In genomic region chr7:122148081-122148480, GRCh38 we compare ENCODE assay signal across 23 cellular contexts. TPM values are rescaled to one million over a fixed set of nuclear protein-coding genes. Genes with fewer than 3 reads are reported as not detected.
DNase-seq lines count a peak whose midpoint lies in the region; FAIRE-seq and TF ChIP-seq lines count a peak whose summit lies in the region.
"Had no signal": no experiment of that assay in that cellular context is flagged by ENCODE, and none has a peak within 500 bp of the region (broad histone marks: within the 10 kb centered on the region; RNA-seq: fewer than 3 reads in every experiment).

No MANE protein-coding gene starts in this region.

- H3K9ac ChIP-seq in H9 (ENCODE audit: extremely low read depth, insufficient read length, low read length) (no peak overlapping the region), HUES64 (ENCODE audit: low read depth, low read length) (peak overlapping the region; percentile 7; the same call in 1 of the 2 replicates), endodermal cell (ENCODE audit: extremely low read depth, low read length, poor library complexity, severe bottlenecking) (no peak overlapping the region), iPS-20b (ENCODE audit: low read depth, low read length) (peak overlapping the region; percentile 62; the same call in 1 of the 2 replicates)

- FAIRE-seq in small intestine (lab: Jason Lieb, UNC) = no peak
- FAIRE-seq: D721Med, G401.6, GM12891, GM19239, H54, HTR-8/SVneo, K562 had no signal

- H3K36me3 Mint-ChIP-seq in H9 (ENCODE audit: insufficient read depth in 1 of 3, low read depth in 3 of 3) = peaks cover 25 to 37% (median 30%) of the 10 kb centered on the region in 3 experiments
- H3K36me3 Mint-ChIP-seq in endodermal cell (ENCODE audit: low read depth) = peaks cover 1% of the 10 kb centered on the region
- H3K36me3 Mint-ChIP-seq in activated naive CD8-positive, alpha-beta T cell treated with anti-CD3 and anti-CD28 coated beads for 36 hours = no peaks in the 10 kb centered on the region
- H3K36me3 Mint-ChIP-seq: CD4-positive, CD25-positive, alpha-beta regulatory T cell had no signal

- H3K4me1 ChIP-seq in H9 (ENCODE audit: insufficient read depth, low read length) = peaks cover 14% of the 10 kb centered on the region
- H3K4me1 ChIP-seq in HUES64 (ENCODE audit: insufficient read depth, low read length) = peaks cover 55% of the 10 kb centered on the region
- no peaks in the 10 kb centered on the region for H3K4me1 ChIP-seq in endodermal cell (ENCODE audit: control insufficient read depth, insufficient read depth, low read length)
- H3K4me1 ChIP-seq in iPS-20b (ENCODE audit: insufficient read depth, low read length) = peaks cover 45% of the 10 kb centered on the region
- H3K4me1 ChIP-seq in small intestine (ENCODE audit: control insufficient read depth in 2 of 2, insufficient read depth in 1 of 2, low read depth in 1 of 2, low read length in 1 of 2) = peaks cover 0 to 3% of the 10 kb centered on the region in 2 donors
- H3K4me1 ChIP-seq: BE2C had no signal

- H3K79me1 ChIP-seq in H9 (ENCODE audit: insufficient read depth, low read depth, low read length, poor library complexity, severe bottlenecking) = no peaks in the 10 kb centered on the region

- TF ChIP-seq CTCF in H9 (conservative IDR thresholded peaks at IDR 0.05) = no peak
- no peak for TF ChIP-seq CTCF in endodermal cell (conservative IDR thresholded peaks at IDR 0.05)

- no peak overlapping the region for H3K56ac ChIP-seq in H9 (ENCODE audit: insufficient read length, low read depth, low read length)

- H2AFZ ChIP-seq in H9 (ENCODE audit: low read length) = no peak overlapping the region

- H3K27ac ChIP-seq in H9 (ENCODE audit: insufficient read length, low read depth, low read length) = peak overlapping the region; percentile 75
- H3K27ac ChIP-seq in HUES64 (ENCODE audit: low read depth, low read length) = peak overlapping the region; percentile 88
- H3K27ac ChIP-seq in endodermal cell (ENCODE audit: low read depth, low read length) = no peak overlapping the region
- H3K27ac ChIP-seq in iPS-20b (ENCODE audit: low read length) = peak overlapping the region; percentile 52
- H3K27ac ChIP-seq in small intestine (ENCODE audit: low read depth in 1 of 2, low read length in 1 of 2) = no peak overlapping the region
- H3K27ac ChIP-seq: HL-60 had no signal

- peak overlapping the region; percentile 11 for H3K4me2 ChIP-seq in H9 (ENCODE audit: insufficient read depth, insufficient read length, low read length)

- 0 out of 2 replicates have a peak overlapping the region, but pooled peaks have one; percentile 3 for H3K4me3 ChIP-seq in HUES64 (ENCODE audit: low read length)
- H3K4me3 ChIP-seq in endodermal cell (ENCODE audit: low read length) = no peak overlapping the region
- peak overlapping the region; percentile 4; the same call in 1 of the 2 replicates for H3K4me3 ChIP-seq in iPS-20b (ENCODE audit: low read length)
- H3K4me3 ChIP-seq in small intestine (ENCODE audit: low read depth in 1 of 2, low read length in 2 of 2) = no peak overlapping the region
- H3K4me3 ChIP-seq: K562 had no signal

- no peaks in the 10 kb centered on the region for H4K20me1 ChIP-seq in H9 (ENCODE audit: control insufficient read depth, insufficient read depth, insufficient read length)

- no peak overlapping the region for H3T11ph ChIP-seq in H9 (ENCODE audit: low read length)

- peaks cover 21% of the 10 kb centered on the region for H3K79me2 ChIP-seq in H9 (ENCODE audit: insufficient read depth, low read length)

- H3K36me3 ChIP-seq in HUES64 (ENCODE audit: insufficient read depth, low read length) (no peaks in the 10 kb centered on the region), endodermal cell (ENCODE audit: control insufficient read depth, insufficient read depth, low read length) (no peaks in the 10 kb centered on the region), iPS-20b (ENCODE audit: insufficient read depth, low read depth, low read length) (no peaks in the 10 kb centered on the region), small intestine (ENCODE audit: control insufficient read depth in 2 of 2, insufficient read depth in 2 of 2, low read length in 2 of 2) (no peaks in the 10 kb centered on the region)
- H3K36me3 ChIP-seq: BE2C had no signal

- H3K4me3 Mint-ChIP-seq in H9 = peak overlapping the region; percentile 2 to 43; a peak in 3 of 5 replicates
- H3K4me3 Mint-ChIP-seq in endodermal cell = no peak overlapping the region
- no peak overlapping the region for H3K4me3 Mint-ChIP-seq in activated naive CD8-positive, alpha-beta T cell treated with anti-CD3 and anti-CD28 coated beads for 36 hours
- H3K4me3 Mint-ChIP-seq: CD8-positive, alpha-beta memory T cell; HFFc6 had no signal

- H2BK5ac ChIP-seq in H9 (ENCODE audit: insufficient read length, low read length) = no peak overlapping the region

- no peak overlapping the region for H3K18ac ChIP-seq in H9 (ENCODE audit: insufficient read length, low read depth, low read length)

- no peak overlapping the region for H2AK5ac ChIP-seq in H9 (ENCODE audit: insufficient read length, low read length)

- no peak overlapping the region for H4K5ac ChIP-seq in H9 (ENCODE audit: insufficient read length, low read depth, low read length)

- no peak overlapping the region; the same call in 1 of the 2 replicates for H3K4ac ChIP-seq in H9 (ENCODE audit: low read depth, low read length)

- H3K27ac Mint-ChIP-seq in H9 (peak overlapping the region; percentile 67 to 99 (median 96)), endodermal cell (peak overlapping the region; percentile 27)
- H3K27ac Mint-ChIP-seq in activated naive CD8-positive, alpha-beta T cell treated with anti-CD3 and anti-CD28 coated beads for 36 hours = no peak overlapping the region
- H3K27ac Mint-ChIP-seq: CD4-positive, CD25-positive, alpha-beta regulatory T cell; CD8-positive, alpha-beta memory T cell; HFFc6 had no signal

- H3K4me1 Mint-ChIP-seq in H9 (peaks cover 61 to 65% of the 10 kb centered on the region in 2 experiments), endodermal cell (peaks cover 32% of the 10 kb centered on the region)
- peaks cover 7% of the 10 kb centered on the region for H3K4me1 Mint-ChIP-seq in activated naive CD8-positive, alpha-beta T cell treated with anti-CD3 and anti-CD28 coated beads for 36 hours

- H3K14ac ChIP-seq in H9 (ENCODE audit: insufficient read depth, low read length) = no peak overlapping the region

- H2BK120ac ChIP-seq in H9 (ENCODE audit: low read depth, low read length, poor library complexity, severe bottlenecking) = no peak overlapping the region

- no peak overlapping the region for H4K91ac ChIP-seq in H9 (ENCODE audit: insufficient read length, low read depth, low read length)

- no peak overlapping the region for H2BK20ac ChIP-seq in H9 (ENCODE audit: low read depth, low read length, poor library complexity, severe bottlenecking)

- H3K9me3 ChIP-seq in H9 (ENCODE audit: control insufficient read depth, low read depth, low read length) = no peaks in the 10 kb centered on the region
- no peaks in the 10 kb centered on the region for H3K9me3 ChIP-seq in HUES64 (ENCODE audit: insufficient read depth, low read depth, low read length)
- H3K9me3 ChIP-seq in endodermal cell (ENCODE audit: control insufficient read depth, low read length) = no peaks in the 10 kb centered on the region
- no peaks in the 10 kb centered on the region for H3K9me3 ChIP-seq in iPS-20b (ENCODE audit: insufficient read depth, low read depth, low read length)
- no peaks in the 10 kb centered on the region for H3K9me3 ChIP-seq in small intestine (ENCODE audit: control insufficient read depth, low read depth)
- H3K9me3 ChIP-seq: BE2C had no signal

- H4K8ac ChIP-seq in H9 (replicated peaks; ENCODE audit: insufficient read length, low read depth, low read length) = no peak overlapping the region

- H3K9me3 Mint-ChIP-seq in H9 = peaks cover 0 to 16% of the 10 kb centered on the region in 2 experiments
- no peaks in the 10 kb centered on the region for H3K9me3 Mint-ChIP-seq in endodermal cell
- no peaks in the 10 kb centered on the region for H3K9me3 Mint-ChIP-seq in activated naive CD8-positive, alpha-beta T cell treated with anti-CD3 and anti-CD28 coated beads for 36 hours
- H3K9me3 Mint-ChIP-seq: HFFc6 had no signal

- no peak overlapping the region for H2BK15ac ChIP-seq in H9 (ENCODE audit: low read depth, low read length)

- H2BK12ac ChIP-seq in H9 (ENCODE audit: insufficient read length, low read depth, low read length) = no peak overlapping the region

- no CpG with 5 or more reads among the region's 3 CpGs for WGBS in H9 (ENCODE audit: extremely low coverage, insufficient read length, low lambda C conversion rate)
- WGBS in HUES64 = 53% methylated on average over 1 of the region's 3 CpGs
- WGBS in endodermal cell (ENCODE audit: insufficient coverage in 1 of 2, insufficient read length in 1 of 2), 2 experiments = 40 to 68% methylated on average over 1 to 3 of the region's 3 CpGs
- WGBS in small intestine, 3 donors = 53 to 71% (median 69%) methylated on average over 3 of the region's 3 CpGs

- no peak for DNase-seq in H9
- no peak for DNase-seq in endodermal cell
- no peak for DNase-seq in activated naive CD8-positive, alpha-beta T cell treated with anti-CD3 and anti-CD28 coated beads for 36 hours
- no peak for DNase-seq in stimulated activated CD4-positive, alpha-beta T cell treated with anti-CD3 and anti-CD28 coated beads, Interleukin-4, amount 100 ng/mL, for 1 hour
- no peak for DNase-seq in small intestine
- no peak for DNase-seq in MV-4-11 (lab: John Stamatoyannopoulos, UW)
- DNase-seq: BE2C; C1 segment of cervical spinal cord; CD4-positive, CD25-positive, alpha-beta regulatory T cell; CD8-positive, alpha-beta memory T cell; COR-L47; HFFc6; IMR-90 had no signal

- H3K27me3 ChIP-seq in H9 (ENCODE audit: insufficient read depth, low read length) (no peaks in the 10 kb centered on the region), HUES64 (ENCODE audit: insufficient read depth, low read length) (no peaks in the 10 kb centered on the region), endodermal cell (ENCODE audit: control insufficient read depth, insufficient read depth, low read length, poor library complexity, severe bottlenecking) (no peaks in the 10 kb centered on the region), iPS-20b (ENCODE audit: insufficient read depth, low read length) (no peaks in the 10 kb centered on the region), small intestine (ENCODE audit: control insufficient read depth in 2 of 2, insufficient read depth in 2 of 2, low read length in 2 of 2) (no peaks in the 10 kb centered on the region)

- no peaks in the 10 kb centered on the region for H3K27me3 Mint-ChIP-seq in H9 (ENCODE audit: low read depth)
- no peaks in the 10 kb centered on the region for H3K27me3 Mint-ChIP-seq in endodermal cell (ENCODE audit: insufficient read depth)
- peaks cover 35% of the 10 kb centered on the region for H3K27me3 Mint-ChIP-seq in activated naive CD8-positive, alpha-beta T cell treated with anti-CD3 and anti-CD28 coated beads for 36 hours

- H3K23me2 ChIP-seq in H9 (ENCODE audit: insufficient read length, low read depth, low read length, poor library complexity, severe bottlenecking) = peaks cover 6% of the 10 kb centered on the region

- no peak overlapping the region for H3K23ac ChIP-seq in H9 (ENCODE audit: insufficient read length, low read depth, low read length)

RNA-seq across cellular contexts. Expression of gene AASS, which starts 4.0 kb away (rescaled TPM):
- total RNA-seq in H9 (2021) (383 and 398 TPM in 2 replicates), endodermal cell (10 to 100 TPM; 60.5 to 99.7 TPM)
- polyA plus RNA-seq in HUES64 (2013, experiment 1 of 2) = 80.1 TPM
- polyA plus RNA-seq in HUES64 (2013, experiment 2 of 2) = 93.5 TPM
- 71.7 TPM for polyA plus RNA-seq in endodermal cell (2013, experiment 1 of 2)
- 59.6 TPM for polyA plus RNA-seq in endodermal cell (2013, experiment 2 of 2)
- total RNA-seq in activated naive CD8-positive, alpha-beta T cell treated with anti-CD3 and anti-CD28 coated beads for 36 hours = 1 to 10 TPM; 1.5 to 1.8 TPM
- 1 to 10 TPM; 4.5 to 7.0 (median 5.7) TPM for polyA plus RNA-seq in small intestine

Comparison
In these comparisons a context has a peak if more than half of its experiments do, and no peak if none do; other contexts are left out.
1. H3K27ac ChIP-seq: peak in H9 (single experiment), HUES64 (single experiment) and iPS-20b (single experiment); none in endodermal cell (single experiment) and small intestine (0 of 2).
2. H3K9ac ChIP-seq: peak in HUES64 (single experiment) and iPS-20b (single experiment); none in H9 (single experiment) and endodermal cell (single experiment).
3. H3K4me3 Mint-ChIP-seq: peak in H9 (2 of 2); none in endodermal cell (single experiment) and activated naive CD8-positive, alpha-beta T cell treated with anti-CD3 and anti-CD28 coated beads for 36 hours (single experiment).
4. H3K4me3 ChIP-seq: peak in HUES64 (single experiment) and iPS-20b (single experiment); none in endodermal cell (single experiment) and small intestine (0 of 2).
5. RNA of gene AASS, which starts 4.0 kb away (total RNA-seq): 383 to 398 TPM in H9 and 60.5 to 99.7 TPM in endodermal cell; 1.5 to 1.8 TPM in activated naive CD8-positive, alpha-beta T cell treated with anti-CD3 and anti-CD28 coated beads for 36 hours; every median in the first group is over 10 times any median in the second.